In genomic region chr12:112908548-112908947, GRCh38 we compare ENCODE assay signal across 10 cellular contexts. TPM values are rescaled to one million over a fixed set of nuclear protein-coding genes. Genes with fewer than 3 reads are reported as not detected.
DNase-seq lines count a peak whose midpoint lies in the region; ATAC-seq, FAIRE-seq and TF ChIP-seq lines count a peak whose summit lies in the region.
"Had no signal": no experiment of that assay in that cellular context is flagged by ENCODE, and none has a peak within 500 bp of the region (broad histone marks: within the 10 kb centered on the region; RNA-seq: fewer than 3 reads in every experiment).

No MANE protein-coding gene starts in this region.

- H3K14ac ChIP-seq in neuronal stem cell (ENCODE audit: low read length) = no peak overlapping the region

- no peak overlapping the region for H3K4ac ChIP-seq in neuronal stem cell (ENCODE audit: low read length)

- H3K4me3 Mint-ChIP-seq in astrocyte (ENCODE audit: unreplicated experiment) = peak overlapping the region; percentile 99
- peak overlapping the region; percentile 99 for H3K4me3 Mint-ChIP-seq in natural killer cell treated with Interleukin-12 subunit alpha and Interleukin-12 subunit beta and Interleukin-15 and Interleukin-18, amount 100 ng/mL, for 72 hours

- no peak for FAIRE-seq in astrocyte (lab: Jason Lieb, UNC)

- no peak overlapping the region for H2BK5ac ChIP-seq in neuronal stem cell (ENCODE audit: low read length)

- no peak overlapping the region for H2BK12ac ChIP-seq in neuronal stem cell (ENCODE audit: low read length)

- H3K27ac Mint-ChIP-seq in astrocyte (ENCODE audit: unreplicated experiment) = no peak overlapping the region
- peak overlapping the region; percentile 77 to 82 for H3K27ac Mint-ChIP-seq in natural killer cell treated with Interleukin-12 subunit alpha and Interleukin-12 subunit beta and Interleukin-15 and Interleukin-18, amount 100 ng/mL, for 72 hours

- peak overlapping the region; percentile 99 for H3K4me2 ChIP-seq in OCI-LY3 (ENCODE audit: low read length)
- no peak overlapping the region for H3K4me2 ChIP-seq in astrocyte (ENCODE audit: low read length)
- H3K4me2 ChIP-seq in neuronal stem cell (ENCODE audit: insufficient read depth, low read length, poor library complexity, severe bottlenecking) = no peak overlapping the region

- H3K27me3 ChIP-seq in OCI-LY3 (ENCODE audit: low read depth, low read length) (no peaks in the 10 kb centered on the region), astrocyte (ENCODE audit: insufficient read depth, low read length) (peaks cover 10% of the 10 kb centered on the region), neuronal stem cell (ENCODE audit: control insufficient read depth in 3 of 3, insufficient read depth in 3 of 3, low read depth in 1 of 3, low read length in 3 of 3) (no peaks in the 10 kb centered on the region)
- H3K27me3 ChIP-seq: BLaER1, body of pancreas had no signal

- H3K4me1 Mint-ChIP-seq in astrocyte (ENCODE audit: low read depth, unreplicated experiment) = peaks cover 12% of the 10 kb centered on the region
- H3K4me1 Mint-ChIP-seq in natural killer cell treated with Interleukin-12 subunit alpha and Interleukin-12 subunit beta and Interleukin-15 and Interleukin-18, amount 100 ng/mL, for 72 hours (ENCODE audit: low read depth in 2 of 2) = peaks cover 39 to 40% of the 10 kb centered on the region in 2 donors

- TF ChIP-seq CTCF in OCI-LY3 (IDR thresholded peaks at IDR 0.05; ENCODE audit: low read depth, low read length) (no peak), astrocyte (IDR thresholded peaks at IDR 0.05; ENCODE audit: insufficient read depth, low read depth, low read length) (no peak)

- no peak for ATAC-seq in natural killer cell treated with Interleukin-12 subunit alpha and Interleukin-12 subunit beta and Interleukin-15 and Interleukin-18, amount 100 ng/mL, for 72 hours
- ATAC-seq in GM19324 (IDR thresholded peaks at IDR 0.05; ENCODE audit: low FRiP score, unreplicated experiment) (no peak), HG02678 (IDR thresholded peaks at IDR 0.05; ENCODE audit: unreplicated experiment) (no peak)
- ATAC-seq: body of pancreas had no signal

- no CpG with 5 or more reads among the region's 12 CpGs for WGBS in neuronal stem cell (ENCODE audit: extremely low coverage in 2 of 2, insufficient read length in 2 of 2, insufficient replicate concordance in 1 of 2), 2 donors

- peak overlapping the region; percentile 97 for H3K9ac ChIP-seq in OCI-LY3 (ENCODE audit: low read length)
- no peak overlapping the region for H3K9ac ChIP-seq in astrocyte (ENCODE audit: low read length)
- H3K9ac ChIP-seq in neuronal stem cell (ENCODE audit: low read depth, low read length, poor library complexity) = no peak overlapping the region
- H3K9ac ChIP-seq: BLaER1 had no signal

- no peaks in the 10 kb centered on the region for H4K20me1 ChIP-seq in OCI-LY3 (ENCODE audit: insufficient read depth, low read length)
- H4K20me1 ChIP-seq in astrocyte (ENCODE audit: insufficient read depth, low read length) = no peaks in the 10 kb centered on the region
- H4K20me1 ChIP-seq: BLaER1 had no signal

- no peak overlapping the region for H3K23ac ChIP-seq in neuronal stem cell (ENCODE audit: low read depth, low read length, poor library complexity)

- H3K27ac ChIP-seq in OCI-LY3 (ENCODE audit: low read length) = peak overlapping the region; percentile 100
- no peak overlapping the region for H3K27ac ChIP-seq in astrocyte (ENCODE audit: low read depth, low read length)
- H3K27ac ChIP-seq in neuronal stem cell (replicated peaks; ENCODE audit: low read length) = no peak overlapping the region
- H3K27ac ChIP-seq: BLaER1, body of pancreas had no signal

- peaks cover 49% of the 10 kb centered on the region for H3K36me3 Mint-ChIP-seq in astrocyte (ENCODE audit: low read depth, unreplicated experiment)
- peaks cover 18% of the 10 kb centered on the region for H3K36me3 Mint-ChIP-seq in natural killer cell treated with Interleukin-12 subunit alpha and Interleukin-12 subunit beta and Interleukin-15 and Interleukin-18, amount 100 ng/mL, for 72 hours

- H4K91ac ChIP-seq in neuronal stem cell (ENCODE audit: low read depth, low read length, poor library complexity) = no peak overlapping the region

- peaks cover 46% of the 10 kb centered on the region for H3K36me3 ChIP-seq in OCI-LY3 (replicated peaks; ENCODE audit: low read depth, low read length)
- H3K36me3 ChIP-seq in astrocyte (ENCODE audit: insufficient read depth, low read length) = no peaks in the 10 kb centered on the region
- no peaks in the 10 kb centered on the region for H3K36me3 ChIP-seq in neuronal stem cell (replicated peaks in 1 of 2; ENCODE audit: control insufficient read depth in 2 of 2, insufficient read depth in 2 of 2, low read length in 2 of 2)
- H3K36me3 ChIP-seq: BLaER1 had no signal

- H3K4me1 ChIP-seq in OCI-LY3 (ENCODE audit: low read length) (peaks cover 61% of the 10 kb centered on the region), astrocyte (ENCODE audit: insufficient read depth, low read length) (no peaks in the 10 kb centered on the region), neuronal stem cell (ENCODE audit: control insufficient read depth in 2 of 2, insufficient read depth in 1 of 2, low read depth in 1 of 2, low read length in 2 of 2) (peaks cover 0 to 3% of the 10 kb centered on the region in 2 donors)

- H3K18ac ChIP-seq in neuronal stem cell (ENCODE audit: low read length) = no peak overlapping the region

- no peak overlapping the region for H4K8ac ChIP-seq in neuronal stem cell (ENCODE audit: low read depth, low read length)

- H3K9me3 Mint-ChIP-seq in astrocyte (ENCODE audit: unreplicated experiment) = peaks cover 30% of the 10 kb centered on the region
- peaks cover 8% of the 10 kb centered on the region for H3K9me3 Mint-ChIP-seq in natural killer cell treated with Interleukin-12 subunit alpha and Interleukin-12 subunit beta and Interleukin-15 and Interleukin-18, amount 100 ng/mL, for 72 hours

- H3K79me2 ChIP-seq in OCI-LY3 (ENCODE audit: low read length) (peaks cover 10% of the 10 kb centered on the region; the same call in 1 of the 2 replicates), astrocyte (ENCODE audit: insufficient read depth, low read length) (no peaks in the 10 kb centered on the region)

- H3K9me3 ChIP-seq in OCI-LY3 (ENCODE audit: insufficient read depth, low read length) (peaks cover 13% of the 10 kb centered on the region; the same call in 1 of the 2 replicates), astrocyte (ENCODE audit: insufficient read depth, low read depth, low read length) (no peaks in the 10 kb centered on the region), neuronal stem cell (replicated peaks in 1 of 2; ENCODE audit: control insufficient read depth in 2 of 2, insufficient read depth in 1 of 2, low read depth in 1 of 2, low read length in 2 of 2) (peaks cover 0 to 11% of the 10 kb centered on the region in 2 donors)
- H3K9me3 ChIP-seq: body of pancreas had no signal

- H3K27me3 Mint-ChIP-seq in astrocyte (ENCODE audit: low read depth, unreplicated experiment) = peaks cover 2% of the 10 kb centered on the region
- no peaks in the 10 kb centered on the region for H3K27me3 Mint-ChIP-seq in natural killer cell treated with Interleukin-12 subunit alpha and Interleukin-12 subunit beta and Interleukin-15 and Interleukin-18, amount 100 ng/mL, for 72 hours

- H3K4me3 ChIP-seq in OCI-LY3 (ENCODE audit: low read length) (peak overlapping the region; percentile 90), astrocyte (ENCODE audit: insufficient read depth, low read depth, low read length) (no peak overlapping the region), neuronal stem cell (ENCODE audit: low read length in 2 of 2) (no peak overlapping the region)
- H3K4me3 ChIP-seq: BLaER1, body of pancreas had no signal

- H3K79me1 ChIP-seq in neuronal stem cell (ENCODE audit: low read depth, low read length) = no peaks in the 10 kb centered on the region

- peak; percentile 27 for DNase-seq in AG20443 (ENCODE audit: low spot score)
- no peak for DNase-seq in astrocyte (ENCODE audit: low read depth)
- no peak for DNase-seq in natural killer cell treated with Interleukin-12 subunit alpha and Interleukin-12 subunit beta and Interleukin-15 and Interleukin-18, amount 100 ng/mL, for 72 hours (ENCODE audit: low spot score)
- no peak for DNase-seq in KG1 (lab: John Stamatoyannopoulos, UW)
- no peak for DNase-seq in neuronal stem cell (ENCODE audit: low spot score)
- DNase-seq: body of pancreas had no signal

- no peak overlapping the region for H2BK15ac ChIP-seq in neuronal stem cell (ENCODE audit: low read length)

- H2AK5ac ChIP-seq in neuronal stem cell (ENCODE audit: low read depth, low read length) = no peak overlapping the region

- H2BK120ac ChIP-seq in neuronal stem cell (ENCODE audit: low read depth, low read length) = no peak overlapping the region

- no peak overlapping the region for H2AFZ ChIP-seq in OCI-LY3 (ENCODE audit: low read depth, low read length)
- H2AFZ ChIP-seq in astrocyte (ENCODE audit: low read depth, low read length) = no peak overlapping the region
- H2AFZ ChIP-seq in neuronal stem cell (ENCODE audit: low read length) = no peak overlapping the region

RNA-seq across cellular contexts. Expression of gene OAS1, which starts 1.8 kb away (rescaled TPM):
- total RNA-seq in astrocyte = 132 and 149 TPM in 2 replicates
- total RNA-seq in natural killer cell treated with Interleukin-12 subunit alpha and Interleukin-12 subunit beta and Interleukin-15 and Interleukin-18, amount 100 ng/mL, for 72 hours = 1 to 10 TPM; 2.8 to 4.7 TPM
- not detected for polyA plus RNA-seq in neuronal stem cell (2013, experiment 1 of 2)
- polyA plus RNA-seq in neuronal stem cell (2013, experiment 2 of 2) = not detected

RNA-seq across cellular contexts. Expression of gene OAS3, which starts 29.7 kb away (rescaled TPM):
- 33.8 and 37.1 TPM in 2 replicates for total RNA-seq in astrocyte
- total RNA-seq in natural killer cell treated with Interleukin-12 subunit alpha and Interleukin-12 subunit beta and Interleukin-15 and Interleukin-18, amount 100 ng/mL, for 72 hours = 10 to 100 TPM; 20.1 to 22.5 TPM
- polyA plus RNA-seq in neuronal stem cell (2013, experiment 1 of 2) = 0.01 TPM
- polyA plus RNA-seq in neuronal stem cell (2013, experiment 2 of 2) = 0.03 TPM

Comparison
In these comparisons a context has a peak if more than half of its experiments do, and no peak if none do; other contexts are left out.
1. RNA of gene OAS1, which starts 1.8 kb away (total RNA-seq): 132 to 149 TPM in astrocyte; 2.8 to 4.7 TPM in natural killer cell treated with Interleukin-12 subunit alpha and Interleukin-12 subunit beta and Interleukin-15 and Interleukin-18, amount 100 ng/mL, for 72 hours; every median in the first group is over 10 times any median in the second.